10 cellular contexts compared by ENCODE assay signal in the genomic region with DNA sequence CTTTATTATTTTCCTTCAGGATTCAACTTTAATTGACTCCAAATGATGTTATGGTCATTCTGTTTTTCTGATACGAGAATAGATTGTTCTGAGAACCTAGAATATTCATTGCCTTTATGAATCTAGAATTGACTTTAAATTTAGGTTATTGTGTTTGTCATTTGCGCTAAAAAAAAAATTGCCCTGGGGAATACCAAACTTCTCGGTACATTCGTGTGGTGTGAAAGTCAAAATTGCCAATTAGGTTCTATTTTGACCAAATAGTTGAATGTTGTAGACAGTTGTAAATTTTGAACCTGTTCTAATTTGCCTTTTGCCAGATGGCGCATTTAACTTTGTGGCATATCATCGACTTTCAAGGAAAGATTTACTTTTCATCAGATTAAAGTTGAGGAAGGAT. TPM values are rescaled to one million over a fixed set of nuclear protein-coding genes. Genes with fewer than 3 reads are reported as not detected.
DNase-seq lines count a peak whose midpoint lies in the region; ATAC-seq and TF ChIP-seq lines count a peak whose summit lies in the region.
"Had no signal": no experiment of that assay in that cellular context is flagged by ENCODE, and none has a peak within 500 bp of the region (broad histone marks: within the 10 kb centered on the region; RNA-seq: fewer than 3 reads in every experiment).

No MANE protein-coding gene starts in this region.

- H3K4me3 Mint-ChIP-seq in activated CD4-positive, alpha-beta T cell treated with anti-CD3 and anti-CD28 coated beads, Interleukin-2, amount 10 ng/mL, durations not matched to agents 7 days and 5 days: peak overlapping the region; percentile 30
- peak overlapping the region; percentile 93 for H3K4me3 Mint-ChIP-seq in stimulated activated effector memory CD8-positive, alpha-beta T cell treated with anti-CD3 and anti-CD28 coated beads, Interleukin-12 subunit alpha, Interleukin-12 subunit beta, amount 100 ng/mL, for 72 hours

- POLR2A ChIA-PET in activated CD4-positive, alpha-beta T cell treated with anti-CD3 and anti-CD28 coated beads, Interleukin-2, amount 10 ng/mL, durations not matched to agents 7 days and 5 days (lab: Charles Lee): no interaction called here

- H3K9me3 ChIP-seq in SK-N-MC (ENCODE audit: low read depth, low read length): no peaks in the 10 kb centered on the region

- peaks cover 45% of the 10 kb centered on the region for H3K36me3 ChIP-seq in SK-N-MC (ENCODE audit: insufficient read depth, low read length)

- H3K4me3 ChIP-seq in SK-N-MC: peak overlapping the region; percentile 93
- peak overlapping the region; percentile 91 for H3K4me3 ChIP-seq in fibroblast of mammary gland (ENCODE audit: control insufficient read depth, low read depth, low read length)

- no peaks in the 10 kb centered on the region for H3K9me3 Mint-ChIP-seq in activated CD4-positive, alpha-beta T cell treated with anti-CD3 and anti-CD28 coated beads, Interleukin-2, amount 10 ng/mL, durations not matched to agents 7 days and 5 days
- no peaks in the 10 kb centered on the region for H3K9me3 Mint-ChIP-seq in stimulated activated effector memory CD8-positive, alpha-beta T cell treated with anti-CD3 and anti-CD28 coated beads, Interleukin-12 subunit alpha, Interleukin-12 subunit beta, amount 100 ng/mL, for 72 hours

- DNase-seq in activated CD4-positive, alpha-beta T cell treated with anti-CD3 and anti-CD28 coated beads, Interleukin-2, amount 10 ng/mL, durations not matched to agents 7 days and 5 days: no peak
- DNase-seq in activated CD4-positive, alpha-beta T cell treated with anti-CD3 and anti-CD28 coated beads for 4 hours: no peak
- DNase-seq in SK-N-MC (ENCODE audit: low read depth, low spot score) (no peak), fibroblast of mammary gland (ENCODE audit: low read depth) (no peak), DMS153 (lab: John Stamatoyannopoulos, UW) (no peak), SIG-M5 treated with dmso at 0.1 percent for 504 hours (lab: John Stamatoyannopoulos, UW; ENCODE audit: unreplicated experiment) (no peak)
- no peak for DNase-seq in stimulated activated effector memory CD8-positive, alpha-beta T cell treated with anti-CD3 and anti-CD28 coated beads, Interleukin-12 subunit alpha, Interleukin-12 subunit beta, amount 100 ng/mL, for 72 hours (ENCODE audit: low spot score in 2 of 2)
- DNase-seq: NCI-H1105 treated with DMSO at 0.1 percent for 48 hours had no signal

- no peak overlapping the region for H3K27ac Mint-ChIP-seq in activated CD4-positive, alpha-beta T cell treated with anti-CD3 and anti-CD28 coated beads, Interleukin-2, amount 10 ng/mL, durations not matched to agents 7 days and 5 days
- H3K27ac Mint-ChIP-seq in stimulated activated effector memory CD8-positive, alpha-beta T cell treated with anti-CD3 and anti-CD28 coated beads, Interleukin-12 subunit alpha, Interleukin-12 subunit beta, amount 100 ng/mL, for 72 hours: no peak overlapping the region

- no peak for TF ChIP-seq CTCF in fibroblast of mammary gland (conservative IDR thresholded peaks at IDR 0.05; ENCODE audit: control insufficient read depth, insufficient read depth, low read depth, low read length)

- H3K27ac ChIP-seq in SK-N-MC: no peak overlapping the region

- H3K27me3 Mint-ChIP-seq in activated CD4-positive, alpha-beta T cell treated with anti-CD3 and anti-CD28 coated beads, Interleukin-2, amount 10 ng/mL, durations not matched to agents 7 days and 5 days: no peaks in the 10 kb centered on the region

- H3K4me1 Mint-ChIP-seq in activated CD4-positive, alpha-beta T cell treated with anti-CD3 and anti-CD28 coated beads, Interleukin-2, amount 10 ng/mL, durations not matched to agents 7 days and 5 days: peaks cover 49% of the 10 kb centered on the region
- H3K4me1 Mint-ChIP-seq in stimulated activated effector memory CD8-positive, alpha-beta T cell treated with anti-CD3 and anti-CD28 coated beads, Interleukin-12 subunit alpha, Interleukin-12 subunit beta, amount 100 ng/mL, for 72 hours: peaks cover 40% of the 10 kb centered on the region

- no peak for ATAC-seq in stimulated activated effector memory CD8-positive, alpha-beta T cell treated with anti-CD3 and anti-CD28 coated beads, Interleukin-12 subunit alpha, Interleukin-12 subunit beta, amount 100 ng/mL, for 72 hours
- ATAC-seq in GM21515 (IDR thresholded peaks at IDR 0.05; ENCODE audit: unreplicated experiment): no peak
- ATAC-seq: Panc1 had no signal

- H3K36me3 Mint-ChIP-seq in activated CD4-positive, alpha-beta T cell treated with anti-CD3 and anti-CD28 coated beads, Interleukin-2, amount 10 ng/mL, durations not matched to agents 7 days and 5 days (ENCODE audit: low read depth): peaks cover 32% of the 10 kb centered on the region
- peaks cover 83% of the 10 kb centered on the region for H3K36me3 Mint-ChIP-seq in stimulated activated effector memory CD8-positive, alpha-beta T cell treated with anti-CD3 and anti-CD28 coated beads, Interleukin-12 subunit alpha, Interleukin-12 subunit beta, amount 100 ng/mL, for 72 hours

- H3K9ac ChIP-seq in SK-N-MC (ENCODE audit: insufficient read length): no peak overlapping the region

- CTCF ChIA-PET in activated CD4-positive, alpha-beta T cell treated with anti-CD3 and anti-CD28 coated beads, Interleukin-2, amount 10 ng/mL, durations not matched to agents 7 days and 5 days (lab: Charles Lee): interaction anchor here (1.3 to 1.4 kb wide), 2 partner anchors 16 to 58 kb away, joined by 4 read pairs; no protein-coding TSS in a partner anchor

RNA-seq across cellular contexts. Expression of a gene that starts 3.0 kb away (rescaled TPM):
- total RNA-seq in activated CD4-positive, alpha-beta T cell treated with anti-CD3 and anti-CD28 coated beads, Interleukin-2, amount 10 ng/mL, durations not matched to agents 7 days and 5 days: 100 to 1,000 TPM; 120 to 131 TPM

RNA-seq across cellular contexts. Expression of a gene that starts 31.6 kb away (rescaled TPM):
- 10 to 100 TPM; 58.4 to 65.8 TPM for total RNA-seq in activated CD4-positive, alpha-beta T cell treated with anti-CD3 and anti-CD28 coated beads, Interleukin-2, amount 10 ng/mL, durations not matched to agents 7 days and 5 days

RNA-seq across cellular contexts. Expression of a gene that starts 37.2 kb away (rescaled TPM):
- total RNA-seq in activated CD4-positive, alpha-beta T cell treated with anti-CD3 and anti-CD28 coated beads, Interleukin-2, amount 10 ng/mL, durations not matched to agents 7 days and 5 days: 10 to 100 TPM; 62.9 to 64.0 TPM

RNA-seq across cellular contexts. Expression of a gene that starts 59.1 kb away (rescaled TPM):
- 100 to 1,000 TPM; 192 to 209 TPM for total RNA-seq in activated CD4-positive, alpha-beta T cell treated with anti-CD3 and anti-CD28 coated beads, Interleukin-2, amount 10 ng/mL, durations not matched to agents 7 days and 5 days

RNA-seq across cellular contexts. Expression of a gene that starts 60.0 kb away (rescaled TPM):
- total RNA-seq in activated CD4-positive, alpha-beta T cell treated with anti-CD3 and anti-CD28 coated beads, Interleukin-2, amount 10 ng/mL, durations not matched to agents 7 days and 5 days: 10 to 100 TPM; 65.5 to 73.0 TPM
